ENCODE assay signal across 35 cellular contexts in the genomic region with DNA sequence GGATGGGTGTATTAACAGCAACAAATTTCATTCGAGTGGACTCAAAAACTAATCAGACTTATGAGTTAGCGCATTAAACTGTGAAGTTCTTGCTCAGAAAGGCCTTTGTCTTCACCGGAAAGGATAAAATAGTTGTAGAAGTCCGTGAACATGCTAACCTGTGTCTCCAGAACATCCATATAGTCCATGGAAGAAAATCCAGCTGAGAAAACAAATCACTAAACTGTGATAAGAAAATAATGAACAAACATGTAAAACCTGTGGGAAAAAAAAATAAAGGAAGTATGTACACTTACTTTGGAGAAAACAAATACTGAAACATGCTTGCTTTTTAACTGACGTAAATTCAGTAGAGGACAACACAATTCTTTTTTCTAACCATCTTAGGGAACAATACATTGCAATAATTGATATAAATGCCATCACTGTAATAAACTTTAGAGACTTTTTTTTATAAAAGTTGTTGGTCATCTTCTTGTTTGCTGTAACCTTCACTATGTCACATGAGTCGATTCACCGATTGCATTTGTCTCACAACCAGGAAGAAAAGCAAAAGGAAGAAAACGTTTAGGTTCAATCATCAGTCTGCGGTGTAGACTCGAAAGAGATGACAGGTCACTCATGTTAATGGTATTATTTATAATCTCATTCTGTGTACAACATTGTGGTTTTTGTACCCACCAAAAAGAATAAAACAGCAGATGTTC.
"Had no signal": no experiment of that assay in that cellular context is flagged by ENCODE, and none has a peak within 500 bp of the region (broad histone marks: within the 10 kb centered on the region; RNA-seq: fewer than 3 reads in every experiment).

No MANE protein-coding gene starts in this region.

- H3K4me1 Mint-ChIP-seq: activated B cell treated with CpG ODN at 0.5 μM for 24 hours; activated naive CD4-positive, alpha-beta T cell treated with anti-CD3 and anti-CD28 coated beads, Interleukin-2, amount 10 ng/mL, durations not matched to agents 7 days and 5 days; activated naive CD4-positive, alpha-beta T cell treated with anti-CD3 and anti-CD28 coated beads, Interleukin-2, amount 50 U/mL, for 24 hours; activated naive CD8-positive, alpha-beta T cell treated with anti-CD3 and anti-CD28 coated beads, Interleukin-2, amount 10 ng/mL, durations not matched to agents 7 days and 5 days; activated naive CD8-positive, alpha-beta T cell treated with anti-CD3 and anti-CD28 coated beads, Interleukin-2, amount 50 U/mL, for 24 hours; central memory CD8-positive, alpha-beta T cell had no signal

- FAIRE-seq: bronchial epithelial cell, TTC549 had no signal

- DNase-seq: activated B cell treated with CpG ODN at 0.5 μM for 24 hours; activated CD4-positive, alpha-beta memory T cell treated with anti-CD3 and anti-CD28 coated beads for 36 hours; activated CD4-positive, alpha-beta T cell treated with anti-CD3 and anti-CD28 coated beads for 4 hours; activated CD4-positive, alpha-beta T cell treated with anti-CD3 and anti-CD28 coated beads, Interleukin-2, amount 50 U/mL, for 1 hour; activated CD4-positive, alpha-beta T cell treated with anti-CD3 and anti-CD28 coated beads, Interleukin-2, amount 50 U/mL, for 4 hours; activated CD4-positive, CD25-positive, alpha-beta regulatory T cell treated with anti-CD3 and anti-CD28 coated beads, Interleukin-2, amount 50 U/mL, for 72 hours; activated CD8-positive, alpha-beta memory T cell treated with anti-CD3 and anti-CD28 coated beads, Interleukin-2, amount 50 U/mL, for 4 hours; activated CD8-positive, alpha-beta T cell treated with anti-CD3 and anti-CD28 coated beads for 36 hours; activated effector memory CD4-positive, alpha-beta T cell treated with Interleukin-2 at 50 U/mL for 16 hours; activated gamma-delta T cell; activated naive CD4-positive, alpha-beta T cell treated with anti-CD3 and anti-CD28 coated beads, Interleukin-2, amount 10 ng/mL, durations not matched to agents 7 days and 5 days; activated naive CD4-positive, alpha-beta T cell treated with Interleukin-2 at 50 U/mL for 16 hours; activated naive CD8-positive, alpha-beta T cell treated with anti-CD3 and anti-CD28 coated beads, Interleukin-2, amount 10 ng/mL, durations not matched to agents 7 days and 5 days; activated naive CD8-positive, alpha-beta T cell treated with anti-CD3 and anti-CD28 coated beads, Interleukin-2, amount 50 U/mL, for 24 hours; activated T-cell treated with anti-CD3 and anti-CD28 coated beads for 4 hours; activated T-cell treated with anti-CD3 and anti-CD28 coated beads, Interleukin-2, amount 50 U/mL, for 1 hour; activated T-cell treated with anti-CD3 and anti-CD28 coated beads, Interleukin-2, amount 50 U/mL, for 48 hours; amygdala; anterior cingulate cortex; caudate nucleus; cerebellar nuclear complex; T-helper 1 cell; T-helper 2 cell; T-helper 9 cell had no signal

- H3K27ac ChIP-seq: ascending aorta, cardiac muscle cell, VCaP had no signal

- H3K4me1 ChIP-seq: ascending aorta had no signal

- ATAC-seq: activated CD8-positive, alpha-beta T cell treated with anti-CD3 and anti-CD28 coated beads for 36 hours; activated naive CD8-positive, alpha-beta T cell treated with anti-CD3 and anti-CD28 coated beads, Interleukin-2, amount 50 U/mL, for 24 hours had no signal

- H3K4me3 ChIP-seq: ascending aorta, cardiac muscle cell had no signal

- H3K4me3 Mint-ChIP-seq: activated B cell treated with CpG ODN at 0.5 μM for 24 hours; activated CD4-positive, alpha-beta memory T cell treated with anti-CD3 and anti-CD28 coated beads for 36 hours; activated CD8-positive, alpha-beta T cell treated with anti-CD3 and anti-CD28 coated beads for 36 hours; activated naive CD4-positive, alpha-beta T cell treated with anti-CD3 and anti-CD28 coated beads, Interleukin-2, amount 10 ng/mL, durations not matched to agents 7 days and 5 days; activated naive CD4-positive, alpha-beta T cell treated with anti-CD3 and anti-CD28 coated beads, Interleukin-2, amount 50 U/mL, for 24 hours; activated naive CD8-positive, alpha-beta T cell; activated naive CD8-positive, alpha-beta T cell treated with anti-CD3 and anti-CD28 coated beads, Interleukin-2, amount 10 ng/mL, durations not matched to agents 7 days and 5 days; activated naive CD8-positive, alpha-beta T cell treated with anti-CD3 and anti-CD28 coated beads, Interleukin-2, amount 50 U/mL, for 24 hours; central memory CD8-positive, alpha-beta T cell; T-helper 1 cell treated with Interleukin-12 subunit alpha and Interleukin-12 subunit beta and Interleukin-4 antibody, amounts not matched to agents 30 μg/mL and 1 μg/mL, for 36 hours; T-helper 2 cell treated with Interferon-gamma antibody and Interleukin-4, amounts not matched to agents 5 μg/mL and 100 μg/mL, for 36 hours had no signal

- H3K27me3 ChIP-seq: ascending aorta, cardiac muscle cell had no signal

- H3K9me3 Mint-ChIP-seq: activated CD4-positive, alpha-beta memory T cell treated with anti-CD3 and anti-CD28 coated beads for 36 hours; activated CD8-positive, alpha-beta T cell treated with anti-CD3 and anti-CD28 coated beads for 36 hours; activated naive CD4-positive, alpha-beta T cell treated with anti-CD3 and anti-CD28 coated beads, Interleukin-2, amount 10 ng/mL, durations not matched to agents 7 days and 5 days; activated naive CD8-positive, alpha-beta T cell treated with anti-CD3 and anti-CD28 coated beads, Interleukin-2, amount 10 ng/mL, durations not matched to agents 7 days and 5 days; activated T-helper 2 cell treated with anti-CD3 and anti-CD28 coated beads, Interferon-gamma antibody, Interleukin-2, Interleukin-4, amounts not matched to agents 10 μg/mL and 5 μg/mL and 100 μg/mL, durations not matched to agents 14 hours and 24 hours and 36 hours; central memory CD8-positive, alpha-beta T cell; T-helper 2 cell treated with Interferon-gamma antibody and Interleukin-4, amounts not matched to agents 5 μg/mL and 100 μg/mL, for 36 hours had no signal

- H3K36me3 ChIP-seq: ascending aorta, cardiac muscle cell had no signal

- H3K27me3 Mint-ChIP-seq: activated naive CD4-positive, alpha-beta T cell treated with anti-CD3 and anti-CD28 coated beads, Interleukin-2, amount 10 ng/mL, durations not matched to agents 7 days and 5 days; activated naive CD8-positive, alpha-beta T cell; activated naive CD8-positive, alpha-beta T cell treated with anti-CD3 and anti-CD28 coated beads, Interleukin-2, amount 50 U/mL, for 24 hours; central memory CD8-positive, alpha-beta T cell had no signal

- H3K36me3 Mint-ChIP-seq: activated CD4-positive, alpha-beta memory T cell treated with anti-CD3 and anti-CD28 coated beads for 36 hours; activated naive CD4-positive, alpha-beta T cell treated with anti-CD3 and anti-CD28 coated beads, Interleukin-2, amount 10 ng/mL, durations not matched to agents 7 days and 5 days; activated naive CD4-positive, alpha-beta T cell treated with anti-CD3 and anti-CD28 coated beads, Interleukin-2, amount 50 U/mL, for 24 hours; activated naive CD8-positive, alpha-beta T cell; activated naive CD8-positive, alpha-beta T cell treated with anti-CD3 and anti-CD28 coated beads, Interleukin-2, amount 10 ng/mL, durations not matched to agents 7 days and 5 days had no signal

- H3K9me3 ChIP-seq: ascending aorta had no signal
